ENCODE assay signal across 8 cellular contexts in the genomic region with DNA sequence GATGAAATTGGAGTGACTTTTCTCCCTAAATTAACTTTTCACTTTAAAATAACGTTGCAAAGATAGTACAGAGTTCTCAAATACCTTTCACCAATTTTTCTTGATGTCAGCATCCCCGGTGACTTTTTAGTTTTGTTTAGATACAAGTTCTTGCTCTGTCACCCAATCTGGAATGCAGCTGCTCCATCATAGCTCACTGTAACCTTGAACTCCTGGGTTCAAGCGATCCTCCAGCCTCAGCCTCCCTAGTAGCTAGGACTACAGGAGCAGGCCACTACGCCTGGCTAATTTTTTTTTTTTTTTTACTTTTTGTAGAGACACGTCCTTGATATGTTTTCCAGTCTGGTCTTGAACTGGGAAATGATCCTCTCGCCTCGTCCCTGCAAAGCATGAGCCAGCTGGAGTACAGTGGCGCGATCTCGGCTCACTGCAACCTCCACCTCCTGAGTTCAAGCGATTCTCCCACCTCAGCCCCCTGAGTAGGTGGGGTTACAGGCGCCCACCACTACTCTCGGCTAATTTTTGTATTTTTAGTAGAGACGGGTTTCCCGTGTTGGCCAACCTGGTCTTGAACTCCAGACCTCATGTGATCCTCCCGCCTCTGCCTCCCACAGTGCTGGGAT. TPM values are rescaled to one million over a fixed set of nuclear protein-coding genes. Genes with fewer than 3 reads are reported as not detected.
DNase-seq lines count a peak whose midpoint lies in the region; ATAC-seq and TF ChIP-seq lines count a peak whose summit lies in the region.

No MANE protein-coding gene starts in this region.

- no peaks in the 10 kb centered on the region for H3K9me2 ChIP-seq in HCT116 (ENCODE audit: insufficient read depth)

- peak overlapping the region; percentile 76 for H3K4me2 ChIP-seq in HCT116 (ENCODE audit: low read length)

- no peaks in the 10 kb centered on the region for H3K9me3 Mint-ChIP-seq in type B pancreatic cell

- peak overlapping the region; percentile 100 for H3K27ac Mint-ChIP-seq in type B pancreatic cell

- H3K27me3 ChIP-seq in HCT116 (ENCODE audit: insufficient read depth, low read length) = no peaks in the 10 kb centered on the region
- no peaks in the 10 kb centered on the region for H3K27me3 ChIP-seq in left lung

- H3K4me3 Mint-ChIP-seq in type B pancreatic cell = peak overlapping the region; percentile 96

- H3K36me3 Mint-ChIP-seq in type B pancreatic cell = peaks cover 15% of the 10 kb centered on the region

- 48 to 54% (median 52%) methylated on average over 16 of the region's 16 CpGs for WGBS in adipose tissue, 3 donors

- POLR2A ChIA-PET in HCT116 (lab: Charles Lee) = interaction anchor here (1.5 to 2.2 kb wide), 4 partner anchors 13 to 84 kb away, joined by 6 to 10 read pairs (median 7); partner anchors contain the start of genes ARL13B and STX19

- no peaks in the 10 kb centered on the region for H4K20me1 ChIP-seq in HCT116 (ENCODE audit: insufficient read depth)

- peaks cover 14% of the 10 kb centered on the region; the same call in 1 of the 2 replicates for H3K79me2 ChIP-seq in HCT116 (ENCODE audit: insufficient read depth, low read length)

- H3K9me3 ChIP-seq in HCT116 (ENCODE audit: control insufficient read depth in 1 of 2, insufficient read depth in 1 of 2, low read depth in 1 of 2, low read length in 2 of 2) (no peaks in the 10 kb centered on the region), left lung (no peaks in the 10 kb centered on the region)

- peaks cover 35% of the 10 kb centered on the region for H3K4me1 Mint-ChIP-seq in type B pancreatic cell (ENCODE audit: unreplicated experiment)

- ATAC-seq in HCT116 = no peak
- no peak for ATAC-seq in left lung
- ATAC-seq in HG02973 (IDR thresholded peaks at IDR 0.05; ENCODE audit: unreplicated experiment) = no peak

- H3K9ac ChIP-seq in HCT116 (ENCODE audit: low read length) = peak overlapping the region; percentile 69

- peak; percentile 11 for DNase-seq in A172 (ENCODE audit: low spot score)
- no peak for DNase-seq in HCT116 (ENCODE audit: low read depth, low spot score)
- DNase-seq in left lung = no peak
- no peak for DNase-seq in type B pancreatic cell (ENCODE audit: extremely low spot score, unreplicated experiment)
- DNase-seq in SW 1271 (lab: John Stamatoyannopoulos, UW) = no peak
- DNase-seq in activated gamma-delta T cell (lab: John Stamatoyannopoulos, UW) = no peak

- CTCF ChIA-PET in HCT116 (lab: Charles Lee) = no interaction called here

- RAD21 ChIA-PET in HCT116 (lab: Charles Lee; ENCODE audit: low non-redundant PET in 1 of 2, low total read pairs in 2 of 2, uncharacterized antibody in 2 of 2, unreplicated experiment in 2 of 2) = no interaction called here

- H3K4me1 ChIP-seq in HCT116 (ENCODE audit: control insufficient read depth in 1 of 2, insufficient read depth in 2 of 2, low read length in 2 of 2) (peaks cover 6 to 15% of the 10 kb centered on the region in 2 experiments; a peak in 3 of 4 replicates), left lung (peaks cover 30 to 42% of the 10 kb centered on the region in 2 donors)

- no peak for TF ChIP-seq POLR2A in HCT116 (IDR thresholded peaks at IDR 0.05; ENCODE audit: borderline replicate concordance, extremely low read depth, insufficient read depth, insufficient read length)

- intact Hi-C loops in HCT116 (cut with micrococcal nuclease) = loop anchor here (10.0 kb wide), 1 partner anchor 219 kb away; no protein-coding TSS in a partner anchor
- intact Hi-C loops in left lung (cut with DNase I) = no loop called here

- H3K4me3 ChIP-seq in HCT116 (replicated peaks in 1 of 2; ENCODE audit: low read depth in 1 of 2, low read length in 2 of 2) (peak overlapping the region; percentile 71 to 78), left lung (peak overlapping the region; percentile 48 to 56)

- H3K36me3 ChIP-seq in HCT116 (ENCODE audit: control insufficient read depth in 1 of 2, insufficient read depth in 2 of 2, low read length in 2 of 2) = no peaks in the 10 kb centered on the region; a peak in 1 of 4 replicates
- H3K36me3 ChIP-seq in left lung = peaks cover 0 to 26% of the 10 kb centered on the region in 2 donors

- TF ChIP-seq RAD21 in HCT116 (IDR thresholded peaks at IDR 0.05; ENCODE audit: low read depth) = no peak

- H3K27me3 Mint-ChIP-seq in type B pancreatic cell = no peaks in the 10 kb centered on the region

- BruUV-seq in HCT116 (replicated peaks; lab: Mats Ljungman, UMichigan) = no TSS peak

- H2AFZ ChIP-seq in HCT116 (ENCODE audit: low read depth, low read length, poor library complexity, severe bottlenecking) = peak overlapping the region; percentile 34

- no peak for TF ChIP-seq CTCF in HCT116 (IDR thresholded peaks at IDR 0.05 in 2 of 3, conservative IDR thresholded peaks at IDR 0.05 in 1 of 3; ENCODE audit: borderline replicate concordance in 1 of 3, insufficient read depth in 1 of 3, low read depth in 2 of 3, low read length in 2 of 3)
- TF ChIP-seq CTCF in left lung (IDR thresholded peaks at IDR 0.05) = no peak
- TF ChIP-seq CTCF in type B pancreatic cell (conservative IDR thresholded peaks at IDR 0.05) = no peak

- peak overlapping the region; percentile 93 for H3K27ac ChIP-seq in HCT116 (ENCODE audit: low read depth, low read length)
- peak overlapping the region; percentile 98 for H3K27ac ChIP-seq in adipose tissue (ENCODE audit: low read depth, low read length)
- peak overlapping the region; percentile 95 to 97 for H3K27ac ChIP-seq in left lung

TF ChIP-seq in HCT116, 20 proteins besides CTCF, POLR2A, EP300 and RAD21:
- no peak for TF ChIP-seq YY1 (IDR thresholded peaks at IDR 0.05; ENCODE audit: extremely low read depth, insufficient replicate concordance, low read depth, low read length)

RNA-seq across cellular contexts. Expression of gene NSUN3, which starts 0.7 kb away (rescaled TPM):
- 15.4 and 16.7 TPM in 2 replicates for total RNA-seq in A172 (2014; rRNA removed; shearing (Covaris generic))
- 6.6 TPM for total RNA-seq in HCT116 (2021; ENCODE audit: unreplicated experiment)
- polyA plus RNA-seq in HCT116 (2012) = 3.2 and 3.9 TPM in 2 replicates
- 1 to 10 TPM; 3.8 to 8.7 (median 3.9) TPM for polyA plus RNA-seq in adipose tissue
- total RNA-seq in left lung = 10 to 100 TPM; 13.4 to 14.5 TPM
- 9.6 and 10.7 TPM in 2 replicates for total RNA-seq in type B pancreatic cell (ENCODE audit: low replicate concordance)

RNA-seq across cellular contexts. Expression of gene DHFR2, which starts 0.9 kb away (rescaled TPM):
- total RNA-seq in A172 (2014; rRNA removed; shearing (Covaris generic)) = 4.0 and 6.8 TPM in 2 replicates
- total RNA-seq in HCT116 (2021; ENCODE audit: unreplicated experiment) = 1.8 TPM
- 0.55 and 1.2 TPM in 2 replicates for polyA plus RNA-seq in HCT116 (2012)
- 1 to 10 TPM; 2.4 to 3.0 (median 2.9) TPM for polyA plus RNA-seq in adipose tissue
- total RNA-seq in left lung = 1 to 10 TPM; 6.6 to 7.4 TPM
- total RNA-seq in type B pancreatic cell (ENCODE audit: low replicate concordance) = 7.1 and 8.0 TPM in 2 replicates

RNA-seq across cellular contexts. Expression of gene STX19, which starts 35.2 kb away (rescaled TPM):
- total RNA-seq in A172 (2014; rRNA removed; shearing (Covaris generic)) = not detected in 2 replicates
- not detected for total RNA-seq in HCT116 (2021; ENCODE audit: unreplicated experiment)
- 0.05 TPM in 1 of 2 replicates, not detected in the other for polyA plus RNA-seq in HCT116 (2012)
- polyA plus RNA-seq in adipose tissue = 1 to 10 TPM in 1 of 3 donors, under 1 TPM in 1, not detected in 1; 0.30 to 3.9 TPM
- 1 to 10 TPM; 2.4 to 4.8 TPM for total RNA-seq in left lung
- 0.70 and 1.3 TPM in 2 replicates for total RNA-seq in type B pancreatic cell (ENCODE audit: low replicate concordance)
